In genomic region chr17:78748730-78749317, GRCh38 we compare ENCODE assay signal across 8 cellular contexts. TPM values are rescaled to one million over a fixed set of nuclear protein-coding genes. Genes with fewer than 3 reads are reported as not detected.
DNase-seq lines count a peak whose midpoint lies in the region; ATAC-seq, FAIRE-seq and TF ChIP-seq lines count a peak whose summit lies in the region.

No MANE protein-coding gene starts in this region.

- H3K27me3 ChIP-seq in DOHH2 (ENCODE audit: control insufficient read depth, low read length) (no peaks in the 10 kb centered on the region), bronchial epithelial cell (ENCODE audit: control insufficient read depth, insufficient read depth, low read length) (no peaks in the 10 kb centered on the region), mucosa of rectum (ENCODE audit: control insufficient read depth in 2 of 2, insufficient read depth in 2 of 2, low read length in 2 of 2) (no peaks in the 10 kb centered on the region), thoracic aorta (replicated peaks; ENCODE audit: insufficient read depth) (no peaks in the 10 kb centered on the region)

- TF ChIP-seq CTCF in DOHH2 (IDR thresholded peaks at IDR 0.05; ENCODE audit: low read depth, low read length, poor library complexity, severe bottlenecking), result no peak
- no peak for TF ChIP-seq CTCF in bronchial epithelial cell (IDR thresholded peaks at IDR 0.05; ENCODE audit: insufficient read depth, low read length, severe bottlenecking)
- TF ChIP-seq CTCF in thoracic aorta (IDR thresholded peaks at IDR 0.05), result no peak
- no peak for TF ChIP-seq CTCF in GM10248 (IDR thresholded peaks at IDR 0.05; ENCODE audit: control extremely low read depth, extremely low read depth, low read depth, missing control alignments)

- H4K20me1 ChIP-seq in DOHH2 (ENCODE audit: control insufficient read depth, insufficient read depth, low read depth, low read length), result peaks cover 6% of the 10 kb centered on the region; the same call in 1 of the 2 replicates

- H3K4me2 ChIP-seq in DOHH2 (ENCODE audit: low read length), result peak overlapping the region; percentile 85

- no peak for FAIRE-seq in bronchial epithelial cell (lab: Jason Lieb, UNC)

- H3K9me3 ChIP-seq in DOHH2 (ENCODE audit: control insufficient read depth, insufficient read depth, low read length) (no peaks in the 10 kb centered on the region), mucosa of rectum (ENCODE audit: control insufficient read depth in 2 of 2, low read length in 2 of 2) (no peaks in the 10 kb centered on the region), thoracic aorta (no peaks in the 10 kb centered on the region)

- H3K4me3 ChIP-seq in DOHH2 (ENCODE audit: low read length) (peak overlapping the region; percentile 63), bronchial epithelial cell (ENCODE audit: low read depth, low read length) (no peak overlapping the region), mucosa of rectum (ENCODE audit: low read length in 2 of 2) (peak overlapping the region in 1 of 2 donors; percentile 37), thoracic aorta (no peak overlapping the region)

- CTCF ChIA-PET in GM10248 (lab: Yijun Ruan, JAX), result interaction anchor here (1.0 to 5.5 kb wide), 6 partner anchors 10 to 40 kb away, joined by 3 to 22 read pairs (median 9); no protein-coding TSS in a partner anchor

- DNase-seq in UCSD-AML1 (lab: John Stamatoyannopoulos, UW; ENCODE audit: unreplicated experiment) (peak; percentile 74), bronchial epithelial cell (ENCODE audit: low read depth) (peak; percentile 88), thoracic aorta (ENCODE audit: low spot score) (no peak), GM10248 (ENCODE audit: extremely low spot score) (no peak), NCI-H510A treated with DMSO at 0.1 percent for 48 hours (lab: John Stamatoyannopoulos, UW) (no peak)

- peaks cover 93% of the 10 kb centered on the region for H3K4me1 ChIP-seq in DOHH2 (ENCODE audit: control insufficient read depth, low read length)
- peaks cover 13 to 21% of the 10 kb centered on the region in 2 donors for H3K4me1 ChIP-seq in mucosa of rectum (ENCODE audit: control insufficient read depth in 2 of 2, insufficient read depth in 2 of 2, low read length in 2 of 2)
- H3K4me1 ChIP-seq in thoracic aorta (ENCODE audit: control insufficient read depth in 1 of 2, low read depth in 2 of 2), result peaks cover 7 to 15% of the 10 kb centered on the region in 2 donors

- POLR2A ChIA-PET in GM10248 (lab: Yijun Ruan, JAX), result interaction anchor here (1.8 to 3.6 kb wide), 2 partner anchors 10 to 14 kb away, joined by 7 to 17 read pairs; no protein-coding TSS in a partner anchor

- H3K9ac ChIP-seq in mucosa of rectum (ENCODE audit: low read depth in 1 of 2, low read length in 2 of 2), result peak overlapping the region; percentile 45 to 60

- ATAC-seq in HG03108 (IDR thresholded peaks at IDR 0.05; ENCODE audit: unreplicated experiment) (peak; percentile 60), thoracic aorta (ENCODE audit: insufficient number of reproducible peaks, low FRiP score, low read depth) (peak; percentile 47)

- peaks cover 29% of the 10 kb centered on the region for H3F3A ChIP-seq in DOHH2 (ENCODE audit: control insufficient read depth, insufficient read depth)

- H3K9me2 ChIP-seq in DOHH2 (replicated peaks; ENCODE audit: control insufficient read depth, low read length), result no peaks in the 10 kb centered on the region

- peaks cover 96% of the 10 kb centered on the region for H3K79me2 ChIP-seq in DOHH2 (ENCODE audit: control insufficient read depth, low read length)

- peak overlapping the region; percentile 57 for H3K27ac ChIP-seq in DOHH2 (ENCODE audit: low read depth, low read length)
- peak overlapping the region; percentile 73 to 83 for H3K27ac ChIP-seq in mucosa of rectum (ENCODE audit: low read depth in 2 of 2, low read length in 2 of 2)
- peak overlapping the region in 1 of 2 donors; percentile 39 for H3K27ac ChIP-seq in thoracic aorta

- H3K36me3 ChIP-seq in DOHH2 (ENCODE audit: control insufficient read depth, low read length) (no peaks in the 10 kb centered on the region), bronchial epithelial cell (ENCODE audit: control insufficient read depth, insufficient read depth, low read length) (no peaks in the 10 kb centered on the region), mucosa of rectum (ENCODE audit: control insufficient read depth in 2 of 2, insufficient read depth in 2 of 2, low read length in 2 of 2) (no peaks in the 10 kb centered on the region), thoracic aorta (no peaks in the 10 kb centered on the region)

RNA-seq across cellular contexts. Expression of gene CYTH1, which starts 33.2 kb away (rescaled TPM):
- total RNA-seq in bronchial epithelial cell (35.5 and 44.8 TPM in 2 replicates), thoracic aorta (10 to 100 TPM; 79.2 to 79.4 TPM)

Comparison
In these comparisons a context has a peak if more than half of its experiments do, and no peak if none do; other contexts are left out.
1. DNase-seq: peak in UCSD-AML1 (single experiment) and bronchial epithelial cell (single experiment); none in thoracic aorta (single experiment), GM10248 (single experiment) and NCI-H510A treated with DMSO at 0.1 percent for 48 hours (single experiment).